In the genomic region with DNA sequence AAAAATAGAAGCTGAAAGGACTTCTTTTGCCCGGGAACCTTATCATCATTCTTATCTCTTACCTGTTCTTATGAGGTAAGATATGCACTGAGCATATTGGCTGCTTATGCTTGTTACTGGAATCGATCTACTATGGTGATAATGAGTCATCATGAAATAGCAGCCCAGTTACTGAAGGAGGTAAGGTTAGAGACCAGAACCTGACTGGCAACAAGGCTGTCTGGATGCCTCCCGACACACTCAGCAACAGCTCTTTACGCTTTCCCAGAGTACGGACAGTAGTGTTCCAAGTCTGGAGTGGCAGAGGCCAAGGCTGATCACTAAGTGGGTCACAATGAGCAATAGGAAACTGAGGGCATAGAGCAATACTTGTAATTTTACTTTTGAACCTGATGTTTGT, we compare ENCODE assay signal across 12 cellular contexts.
DNase-seq lines count a peak whose midpoint lies in the region; ATAC-seq and TF ChIP-seq lines count a peak whose summit lies in the region.
"Had no signal": no experiment of that assay in that cellular context is flagged by ENCODE, and none has a peak within 500 bp of the region (broad histone marks: within the 10 kb centered on the region; RNA-seq: fewer than 3 reads in every experiment).

No MANE protein-coding gene starts in this region.

- no peak overlapping the region for H3K27ac Mint-ChIP-seq in stimulated activated memory B cell treated with anti-CD40 and anti-IgM and Interleukin-4, amounts not matched to agents 10 μg/mL and 1 μg/mL and 100 μg/mL, for 72 hours
- no peak overlapping the region for H3K27ac Mint-ChIP-seq in nephron progenitor cell
- no peak overlapping the region for H3K27ac Mint-ChIP-seq in activated T-cell treated with anti-CD3 and anti-CD28 coated beads, Interleukin-2, amount 50 U/mL, for 24 hours

- H3K9me3 ChIP-seq in SK-N-SH (no peaks in the 10 kb centered on the region), PC-3 (ENCODE audit: low read length) (no peaks in the 10 kb centered on the region)

- no peak overlapping the region for H3K4me3 ChIP-seq in SK-N-SH (ENCODE audit: low read depth in 2 of 2, low read length in 1 of 2)
- H3K4me3 ChIP-seq in PC-3 (ENCODE audit: low read length) = no peak overlapping the region

- H3K36me3 ChIP-seq in SK-N-SH (replicated peaks in 1 of 2; ENCODE audit: control insufficient read depth in 1 of 2, insufficient read depth in 2 of 2, low read length in 1 of 2) (no peaks in the 10 kb centered on the region), PC-3 (ENCODE audit: low read depth, low read length) (no peaks in the 10 kb centered on the region)

- H3K9ac ChIP-seq in SK-N-SH = no peak overlapping the region
- H3K9ac ChIP-seq in PC-3 (ENCODE audit: low read length) = no peak overlapping the region

- no peaks in the 10 kb centered on the region; a peak in 1 of 4 replicates for H3K4me1 ChIP-seq in SK-N-SH (ENCODE audit: control insufficient read depth in 1 of 2, insufficient read depth in 2 of 2, low read depth in 1 of 2, low read length in 1 of 2)
- 0 out of 2 replicates have a peak, but pooled peaks cover 2% of the 10 kb centered on the region for H3K4me1 ChIP-seq in PC-3 (ENCODE audit: insufficient read depth, low read length)

- H3K9me3 Mint-ChIP-seq in stimulated activated memory B cell treated with anti-CD40 and anti-IgM and Interleukin-4, amounts not matched to agents 10 μg/mL and 1 μg/mL and 100 μg/mL, for 72 hours = peaks cover 3% of the 10 kb centered on the region
- no peaks in the 10 kb centered on the region for H3K9me3 Mint-ChIP-seq in nephron progenitor cell
- H3K9me3 Mint-ChIP-seq in activated T-cell treated with anti-CD3 and anti-CD28 coated beads, Interleukin-2, amount 50 U/mL, for 24 hours = peaks cover 3% of the 10 kb centered on the region

- CTCF ChIA-PET in SK-N-SH (lab: Yijun Ruan, JAX) = interaction anchor here (0.7 kb wide), 1 partner anchor 63 kb away, joined by 3 read pairs; no protein-coding TSS in a partner anchor
- CTCF ChIA-PET in PC-3 (lab: Charles Lee) = no interaction called here

- no peak overlapping the region for H3K4me3 Mint-ChIP-seq in stimulated activated memory B cell treated with anti-CD40 and anti-IgM and Interleukin-4, amounts not matched to agents 10 μg/mL and 1 μg/mL and 100 μg/mL, for 72 hours
- no peak overlapping the region for H3K4me3 Mint-ChIP-seq in nephron progenitor cell
- H3K4me3 Mint-ChIP-seq in activated T-cell treated with anti-CD3 and anti-CD28 coated beads, Interleukin-2, amount 50 U/mL, for 24 hours = no peak overlapping the region
- H3K4me3 Mint-ChIP-seq: central memory CD8-positive, alpha-beta T cell had no signal

- H2AFZ ChIP-seq in SK-N-SH (ENCODE audit: low read depth) = no peak overlapping the region
- 0 out of 2 replicates have a peak overlapping the region, but pooled peaks have one; percentile 40 for H2AFZ ChIP-seq in PC-3 (ENCODE audit: low read length)

- H3K27me3 Mint-ChIP-seq in stimulated activated memory B cell treated with anti-CD40 and anti-IgM and Interleukin-4, amounts not matched to agents 10 μg/mL and 1 μg/mL and 100 μg/mL, for 72 hours = no peaks in the 10 kb centered on the region
- no peaks in the 10 kb centered on the region for H3K27me3 Mint-ChIP-seq in nephron progenitor cell (ENCODE audit: low read depth, poor library complexity)
- no peaks in the 10 kb centered on the region for H3K27me3 Mint-ChIP-seq in activated T-cell treated with anti-CD3 and anti-CD28 coated beads, Interleukin-2, amount 50 U/mL, for 24 hours
- H3K27me3 Mint-ChIP-seq: central memory CD8-positive, alpha-beta T cell had no signal

- WGBS in SK-N-SH (ENCODE audit: low lambda C conversion rate) = 61% methylated on average over 5 of the region's 5 CpGs

- no peaks in the 10 kb centered on the region for H3K36me3 Mint-ChIP-seq in stimulated activated memory B cell treated with anti-CD40 and anti-IgM and Interleukin-4, amounts not matched to agents 10 μg/mL and 1 μg/mL and 100 μg/mL, for 72 hours
- H3K36me3 Mint-ChIP-seq in nephron progenitor cell (ENCODE audit: low read depth) = no peaks in the 10 kb centered on the region
- no peaks in the 10 kb centered on the region for H3K36me3 Mint-ChIP-seq in activated T-cell treated with anti-CD3 and anti-CD28 coated beads, Interleukin-2, amount 50 U/mL, for 24 hours (ENCODE audit: low read depth)

- H3K4me2 ChIP-seq in SK-N-SH = no peak overlapping the region
- H3K4me2 ChIP-seq in PC-3 (ENCODE audit: low read length) = no peak overlapping the region

- TF ChIP-seq RAD21 in SK-N-SH (IDR thresholded peaks at IDR 0.05; ENCODE audit: low read length) = no peak

- no peak overlapping the region for H3K27ac ChIP-seq in SK-N-SH (ENCODE audit: low read depth in 2 of 2, low read length in 1 of 2)
- H3K27ac ChIP-seq in PC-3 (ENCODE audit: low read length) = no peak overlapping the region

- H3K27me3 ChIP-seq in SK-N-SH (ENCODE audit: insufficient read depth) (no peaks in the 10 kb centered on the region), PC-3 (ENCODE audit: low read length) (no peaks in the 10 kb centered on the region; the same call in 1 of the 2 replicates)

- POLR2A ChIA-PET in SK-N-SH (lab: Yijun Ruan, JAX) (no interaction called here), PC-3 (lab: Charles Lee; ENCODE audit: unreplicated experiment) (no interaction called here)

- DNase-seq in SK-N-SH = no peak
- DNase-seq in PC-3 = peak; percentile 17
- peak; percentile 16 for DNase-seq in iPS-NIHi11 (ENCODE audit: low spot score)
- no peak for DNase-seq in nephron progenitor cell
- no peak for DNase-seq in activated T-cell treated with anti-CD3 and anti-CD28 coated beads, Interleukin-2, amount 50 U/mL, for 24 hours
- DNase-seq: activated gamma-delta T cell treated with Interleukin-2 at 50 U/mL for 16 hours, erythroblast, NCI-H510A had no signal

- TF ChIP-seq CTCF in SK-N-SH (IDR thresholded peaks at IDR 0.05) = no peak
- TF ChIP-seq CTCF in PC-3 (conservative IDR thresholded peaks at IDR 0.05; ENCODE audit: low read depth, low read length) = no peak
- no peak for TF ChIP-seq CTCF in nephron progenitor cell (IDR thresholded peaks at IDR 0.05)

- H4K20me1 ChIP-seq in SK-N-SH (ENCODE audit: insufficient read depth) = no peaks in the 10 kb centered on the region
- H4K20me1 ChIP-seq in PC-3 (ENCODE audit: low read length) = no peaks in the 10 kb centered on the region

- H3K9me2 ChIP-seq in SK-N-SH (no peaks in the 10 kb centered on the region), PC-3 (replicated peaks; ENCODE audit: low read length) (no peaks in the 10 kb centered on the region)

- no peaks in the 10 kb centered on the region for H3K4me1 Mint-ChIP-seq in stimulated activated memory B cell treated with anti-CD40 and anti-IgM and Interleukin-4, amounts not matched to agents 10 μg/mL and 1 μg/mL and 100 μg/mL, for 72 hours
- no peaks in the 10 kb centered on the region for H3K4me1 Mint-ChIP-seq in nephron progenitor cell
- no peaks in the 10 kb centered on the region for H3K4me1 Mint-ChIP-seq in activated T-cell treated with anti-CD3 and anti-CD28 coated beads, Interleukin-2, amount 50 U/mL, for 24 hours (ENCODE audit: low read depth)
- H3K4me1 Mint-ChIP-seq: central memory CD8-positive, alpha-beta T cell had no signal

- no peak for TF ChIP-seq EP300 in SK-N-SH (IDR thresholded peaks at IDR 0.05; ENCODE audit: borderline replicate concordance in 1 of 2, low read depth in 1 of 2, low read length in 1 of 2)

- H3K79me2 ChIP-seq in SK-N-SH (ENCODE audit: insufficient read depth) (no peaks in the 10 kb centered on the region), PC-3 (ENCODE audit: low read length) (no peaks in the 10 kb centered on the region)

- no peaks in the 10 kb centered on the region for H3F3A ChIP-seq in SK-N-SH (replicated peaks; ENCODE audit: insufficient read depth)
- H3F3A ChIP-seq in PC-3 (ENCODE audit: low read length, unreplicated experiment) = no peaks in the 10 kb centered on the region

- ATAC-seq in SK-N-SH treated with all-trans-retinoic acid at 6 μM for 48 hours (peak; percentile 38; the same call in 2 of the 3 replicates), PC-3 (no peak)
- peak; percentile 16 for ATAC-seq in stimulated activated memory B cell treated with anti-CD40 and anti-IgM and Interleukin-4, amounts not matched to agents 10 μg/mL and 1 μg/mL and 100 μg/mL, for 72 hours
- no peak for ATAC-seq in activated CD4-positive, CD25-positive, alpha-beta regulatory T cell treated with anti-CD3 and anti-CD28 coated beads, Interleukin-2, amount 50 U/mL, for 24 hours

- no TSS peak for BruUV-seq in PC-3 (replicated peaks; lab: Mats Ljungman, UMichigan)

- intact Hi-C loops in PC-3 (cut with micrococcal nuclease) = no loop called here

TF ChIP-seq in SK-N-SH treated with all-trans-retinoic acid at 6 μM for 48 hours, 23 proteins besides CTCF, POLR2A, EP300 and RAD21:
- no peak for TF ChIP-seq CSDC2 (CRISPR knock-in tag; IDR thresholded peaks at IDR 0.05)
TF ChIP-seq in SK-N-SH treated with all-trans-retinoic acid at 6 μM for 48 hours: peak in this region for 0.

TF ChIP-seq in SK-N-SH, 30 proteins besides CTCF, POLR2A, EP300 and RAD21 (continues in another document):
- TF ChIP-seq CHD2 (IDR thresholded peaks at IDR 0.05; ENCODE audit: low read length, partially characterized antibody) (no peak), FOXJ3 (CRISPR knock-in tag; IDR thresholded peaks at IDR 0.05) (no peak), POLR2AphosphoS5 (IDR thresholded peaks at IDR 0.05; ENCODE audit: low read depth, low read length) (no peak), SIN3A (IDR thresholded peaks at IDR 0.05; ENCODE audit: borderline replicate concordance, low read depth, low read length) (no peak), GATA2 (CRISPR knock-in tag; IDR thresholded peaks at IDR 0.05) (no peak), FOSL2 (IDR thresholded peaks at IDR 0.05; ENCODE audit: borderline replicate concordance, low read depth) (no peak), MXI1 (IDR thresholded peaks at IDR 0.05; ENCODE audit: low read depth, low read length) (no peak), TCF12 (IDR thresholded peaks at IDR 0.05) (no peak), MEF2A (IDR thresholded peaks at IDR 0.05; ENCODE audit: borderline replicate concordance, low read depth) (no peak), RXRA (IDR thresholded peaks at IDR 0.05; ENCODE audit: borderline replicate concordance, low read depth) (no peak)
- TF ChIP-seq, protein P1, sequence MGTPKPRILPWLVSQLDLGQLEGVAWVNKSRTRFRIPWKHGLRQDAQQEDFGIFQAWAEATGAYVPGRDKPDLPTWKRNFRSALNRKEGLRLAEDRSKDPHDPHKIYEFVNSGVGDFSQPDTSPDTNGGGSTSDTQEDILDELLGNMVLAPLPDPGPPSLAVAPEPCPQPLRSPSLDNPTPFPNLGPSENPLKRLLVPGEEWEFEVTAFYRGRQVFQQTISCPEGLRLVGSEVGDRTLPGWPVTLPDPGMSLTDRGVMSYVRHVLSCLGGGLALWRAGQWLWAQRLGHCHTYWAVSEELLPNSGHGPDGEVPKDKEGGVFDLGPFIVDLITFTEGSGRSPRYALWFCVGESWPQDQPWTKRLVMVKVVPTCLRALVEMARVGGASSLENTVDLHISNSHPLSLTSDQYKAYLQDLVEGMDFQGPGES (IDR thresholded peaks at IDR 0.05; ENCODE audit: low read depth, low read length) = no peak

Comparison
In these comparisons a context has a peak if more than half of its experiments do, and no peak if none do; other contexts are left out.
1. ATAC-seq: peak in SK-N-SH treated with all-trans-retinoic acid at 6 μM for 48 hours (single experiment) and stimulated activated memory B cell treated with anti-CD40 and anti-IgM and Interleukin-4, amounts not matched to agents 10 μg/mL and 1 μg/mL and 100 μg/mL, for 72 hours (single experiment); none in PC-3 (single experiment) and activated CD4-positive, CD25-positive, alpha-beta regulatory T cell treated with anti-CD3 and anti-CD28 coated beads, Interleukin-2, amount 50 U/mL, for 24 hours (0 of 2).
2. DNase-seq: peak in PC-3 (single experiment) and iPS-NIHi11 (single experiment); none in SK-N-SH (single experiment), nephron progenitor cell (single experiment) and activated T-cell treated with anti-CD3 and anti-CD28 coated beads, Interleukin-2, amount 50 U/mL, for 24 hours (single experiment).